In the genomic region with DNA sequence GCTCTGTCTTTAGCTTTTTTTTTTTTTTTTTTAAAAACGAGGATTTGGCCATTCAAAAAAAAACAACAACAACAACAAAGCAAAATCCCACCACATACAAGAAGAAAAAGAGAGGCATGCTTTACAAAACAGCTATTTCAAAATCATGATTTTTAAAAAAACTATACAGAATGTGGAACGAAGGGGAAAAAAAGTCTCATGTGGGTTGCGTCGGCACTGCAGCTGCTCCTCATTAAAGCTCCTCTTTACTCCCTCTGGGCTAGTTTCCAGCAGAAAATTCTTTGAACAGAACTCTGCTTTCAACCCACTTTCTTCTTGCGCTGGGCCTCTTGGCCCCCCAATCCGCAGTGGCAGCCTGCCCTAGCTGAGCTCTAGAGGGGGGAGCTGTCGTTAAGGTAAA, we compare ENCODE assay signal across 8 cellular contexts. TPM values are rescaled to one million over a fixed set of nuclear protein-coding genes. Genes with fewer than 3 reads are reported as not detected.
DNase-seq lines count a peak whose midpoint lies in the region; ATAC-seq, FAIRE-seq and TF ChIP-seq lines count a peak whose summit lies in the region.
"Not testable (repeated sequence)": the region's sequence is repeated elsewhere in the genome, so short reads cannot be mapped to it uniquely, and the experiment has no call there.

No MANE protein-coding gene starts in this region.

- H3K36me3 ChIP-seq in adrenal gland (replicated peaks in 1 of 2); heart right ventricle; testis (ENCODE audit: low read depth, missing control alignments): not testable (repeated sequence)

- DNase-seq in HFFc6 (peak; percentile 9), adrenal gland (peak in 6 of 7 donors; percentile 20 to 53 (median 28)), heart right ventricle (peak; percentile 11 to 18), right cardiac atrium (peak; percentile 33 to 55 (median 49)), posterior vena cava (ENCODE audit: low spot score) (peak; percentile 81), testis (peak; percentile 43)
- not testable (repeated sequence) for DNase-seq in nephron progenitor cell

- H3K9me3 Mint-ChIP-seq in HFFc6, nephron progenitor cell: not testable (repeated sequence)

- H3K27ac ChIP-seq in adrenal gland; right cardiac atrium (ENCODE audit: low read length); testis: not testable (repeated sequence)
- peak overlapping the region in 1 of 10 donors; percentile 60 for H3K27ac ChIP-seq in heart right ventricle

- not testable (repeated sequence) for H3K4me3 ChIP-seq in adrenal gland; heart right ventricle; right cardiac atrium (ENCODE audit: low read length); testis

- WGBS in adrenal gland, 4 donors, result 1 to 10% (median 7%) methylated on average over 4 to 7 of the region's 7 CpGs
- WGBS in heart right ventricle, 2 donors, result 11 to 20% methylated on average over 7 of the region's 7 CpGs
- 4% methylated on average over 7 of the region's 7 CpGs for WGBS in right cardiac atrium
- WGBS in testis, 2 donors, result 20 to 33% methylated on average over 7 of the region's 7 CpGs

- H3K9me3 ChIP-seq in adrenal gland (replicated peaks in 1 of 3); heart right ventricle; right cardiac atrium (ENCODE audit: control insufficient read depth, low read length); testis: not testable (repeated sequence)

- peak overlapping the region; percentile 81 for H3K4me3 Mint-ChIP-seq in HFFc6
- H3K4me3 Mint-ChIP-seq in nephron progenitor cell, result peak overlapping the region; percentile 57

- peak overlapping the region; percentile 71 for H3K27ac Mint-ChIP-seq in HFFc6
- peak overlapping the region; percentile 78 for H3K27ac Mint-ChIP-seq in nephron progenitor cell

- not testable (repeated sequence) for H3K27me3 ChIP-seq in adrenal gland; heart right ventricle; right cardiac atrium (ENCODE audit: control insufficient read depth, insufficient read depth); testis

- intact Hi-C loops in adrenal gland (cut with DNase I); heart right ventricle (cut with DNase I); right cardiac atrium (cut with DNase I); posterior vena cava (cut with DNase I); testis (cut with DNase I; ENCODE audit: low total_unique reads): not testable (repeated sequence)

- ATAC-seq in heart right ventricle, right cardiac atrium: not testable (repeated sequence)

- peak; percentile 96 for FAIRE-seq in endometrium (lab: Jason Lieb, UNC)

- TF ChIP-seq CTCF in HFFc6 (IDR thresholded peaks at IDR 0.05); heart right ventricle (IDR thresholded peaks at IDR 0.05); nephron progenitor cell (IDR thresholded peaks at IDR 0.05); testis (IDR thresholded peaks at IDR 0.05): not testable (repeated sequence)
- TF ChIP-seq CTCF in adrenal gland (IDR thresholded peaks at IDR 0.05), result peak in 2 of 6 experiments; percentile 17 to 19

- H3K4me1 Mint-ChIP-seq in HFFc6 (ENCODE audit: low read depth), result peaks cover 16% of the 10 kb centered on the region
- not testable (repeated sequence) for H3K4me1 Mint-ChIP-seq in nephron progenitor cell

- not testable (repeated sequence) for H3K4me1 ChIP-seq in adrenal gland (replicated peaks in 1 of 2); heart right ventricle; right cardiac atrium (ENCODE audit: control insufficient read depth, insufficient read depth, low read length); testis

- H3K27me3 Mint-ChIP-seq in HFFc6 (ENCODE audit: insufficient read depth); nephron progenitor cell (ENCODE audit: low read depth, poor library complexity): not testable (repeated sequence)

- not testable (repeated sequence) for H3K36me3 Mint-ChIP-seq in HFFc6 (ENCODE audit: low read depth); nephron progenitor cell (ENCODE audit: low read depth)

- not testable (repeated sequence) for TF ChIP-seq POLR2A in adrenal gland (IDR thresholded peaks at IDR 0.05); testis (IDR thresholded peaks at IDR 0.05)

RNA-seq across cellular contexts. Expression of a gene that starts 54.5 kb away (rescaled TPM):
- total RNA-seq in HFFc6 (2021; fragmentation: NEBNext Ultra II Directional; extraction: Animal tissue kit (Norgen Biotek cat#: 25700)), result 100 to 1,000 TPM; 122 to 147 (median 134) TPM
- 100 to 1,000 TPM in 2 of 8 donors, 10 to 100 TPM in 6; 56.0 to 138 (median 81.0) TPM for total RNA-seq in adrenal gland
- polyA plus RNA-seq in adrenal gland, result 10 to 100 TPM in 1 of 3 donors, 1 to 10 TPM in 2; 5.4 to 21.1 (median 9.3) TPM
- 10 to 100 TPM; 21.6 to 39.1 (median 24.7) TPM for total RNA-seq in heart right ventricle
- 1 to 10 TPM; 4.1 to 6.6 TPM for polyA plus RNA-seq in heart right ventricle
- 10 to 100 TPM; 36.3 to 65.7 (median 42.1) TPM for total RNA-seq in right cardiac atrium
- 6.6 TPM for polyA plus RNA-seq in right cardiac atrium
- total RNA-seq in posterior vena cava, result 100 to 1,000 TPM; 126 to 151 TPM
- total RNA-seq in testis, result 100 to 1,000 TPM; 173 to 256 TPM
- 77.8 TPM for polyA plus RNA-seq in testis (ENCODE audit: insufficient read depth, low read depth, low replicate concordance)
